ENCODE assay signal across 33 cellular contexts in the genomic region with DNA sequence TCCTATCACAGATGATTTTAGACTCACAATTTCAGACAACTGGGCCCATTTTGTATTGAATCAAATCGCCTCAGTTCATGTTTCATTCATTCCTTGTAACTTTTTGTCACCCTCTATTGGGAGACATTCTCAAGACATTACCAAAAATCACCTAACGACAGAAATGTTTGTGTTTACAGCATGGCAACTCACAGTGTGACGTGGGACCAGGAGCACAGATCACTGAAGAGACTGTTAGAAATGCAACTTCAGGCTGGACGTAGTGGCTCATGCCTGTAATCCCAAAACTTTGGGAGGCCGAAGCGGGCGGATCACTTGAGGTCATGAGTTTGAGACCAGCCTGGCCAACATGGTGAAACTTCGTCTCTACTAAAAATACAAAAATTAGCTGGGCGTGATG.
DNase-seq lines count a peak whose midpoint lies in the region; ATAC-seq and TF ChIP-seq lines count a peak whose summit lies in the region.
"Had no signal": no experiment of that assay in that cellular context is flagged by ENCODE, and none has a peak within 500 bp of the region (broad histone marks: within the 10 kb centered on the region; RNA-seq: fewer than 3 reads in every experiment).

No MANE protein-coding gene starts in this region.

- no peak overlapping the region for H4K5ac ChIP-seq in mesendoderm (ENCODE audit: low read length)

- H3K27ac ChIP-seq in mesendoderm (ENCODE audit: low read depth, low read length) (no peak overlapping the region), trophoblast cell (ENCODE audit: low read depth, low read length) (no peak overlapping the region), A673 (ENCODE audit: low read depth, low read length, poor library complexity, severe bottlenecking) (no peak overlapping the region)
- H3K27ac ChIP-seq: 22Rv1; A549; BLaER1; BLaER1 treated with 17β-estradiol and CSF1 and Interleukin-3, amounts not matched to agents 10 nM and 100 nM; C4-2B had no signal

- H4K12ac ChIP-seq in trophoblast cell (ENCODE audit: low read depth, low read length): no peak overlapping the region

- no peak for DNase-seq in activated naive CD8-positive, alpha-beta T cell treated with anti-CD3 and anti-CD28 coated beads for 36 hours
- no peak for DNase-seq in activated naive CD8-positive, alpha-beta T cell treated with anti-CD3 and anti-CD28 coated beads, Interleukin-2, amount 50 U/mL, for 24 hours
- DNase-seq in mesendoderm: peak; percentile 32
- DNase-seq in trophoblast cell: peak; percentile 67 to 82
- DNase-seq in A673 (ENCODE audit: low spot score): no peak
- no peak for DNase-seq in NCI-H187 (lab: John Stamatoyannopoulos, UW)
- DNase-seq: 8988T; ACHN; AML-193; BE2C; C1 segment of cervical spinal cord; Caco-2; Calu3; CD4-positive, alpha-beta memory T cell; CD4-positive, alpha-beta T cell; CD4-positive, CD25-positive, alpha-beta regulatory T cell; CD8-positive, alpha-beta memory T cell; CD8-positive, alpha-beta T cell; COR-L47; DMS 273 treated with DMSO at 0.1 percent for 48 hours; DMS153; DMS53; DMS79; DMS79 treated with DMSO at 0.1 percent for 48 hours; DND-41; EL had no signal

- H3K4me3 Mint-ChIP-seq in activated naive CD8-positive, alpha-beta T cell treated with anti-CD3 and anti-CD28 coated beads for 36 hours: no peak overlapping the region
- H3K4me3 Mint-ChIP-seq in activated naive CD8-positive, alpha-beta T cell treated with anti-CD3 and anti-CD28 coated beads, Interleukin-2, amount 50 U/mL, for 24 hours: no peak overlapping the region
- H3K4me3 Mint-ChIP-seq: B cell; CD14-positive monocyte; CD4-positive, alpha-beta memory T cell; CD4-positive, alpha-beta T cell; CD4-positive, CD25-positive, alpha-beta regulatory T cell; CD8-positive, alpha-beta memory T cell; CD8-positive, alpha-beta T cell had no signal

- no peaks in the 10 kb centered on the region for H3K27me3 Mint-ChIP-seq in activated naive CD8-positive, alpha-beta T cell treated with anti-CD3 and anti-CD28 coated beads for 36 hours
- no peaks in the 10 kb centered on the region for H3K27me3 Mint-ChIP-seq in activated naive CD8-positive, alpha-beta T cell treated with anti-CD3 and anti-CD28 coated beads, Interleukin-2, amount 50 U/mL, for 24 hours
- H3K27me3 Mint-ChIP-seq: B cell; CD4-positive, alpha-beta memory T cell; CD4-positive, alpha-beta T cell; CD4-positive, CD25-positive, alpha-beta regulatory T cell; CD8-positive, alpha-beta memory T cell had no signal

- H2BK5ac ChIP-seq in mesendoderm (ENCODE audit: low read length) (no peak overlapping the region), trophoblast cell (ENCODE audit: low read depth, low read length, poor library complexity) (no peak overlapping the region)

- H4K8ac ChIP-seq in mesendoderm (ENCODE audit: low read depth, low read length): no peak overlapping the region
- no peak overlapping the region for H4K8ac ChIP-seq in trophoblast cell (ENCODE audit: low read depth, low read length)

- H3K79me2 ChIP-seq in mesendoderm (ENCODE audit: control insufficient read depth, insufficient read depth, low read length) (no peaks in the 10 kb centered on the region), trophoblast cell (ENCODE audit: control insufficient read depth, insufficient read depth, low read length, poor library complexity) (no peaks in the 10 kb centered on the region)

- no peak overlapping the region for H3K4me3 ChIP-seq in mesendoderm (ENCODE audit: low read length)
- no peak overlapping the region for H3K4me3 ChIP-seq in trophoblast cell (ENCODE audit: low read depth, low read length)
- H3K4me3 ChIP-seq in A673 (ENCODE audit: low read depth, low read length, poor library complexity, severe bottlenecking): no peak overlapping the region
- H3K4me3 ChIP-seq: A549; BLaER1; BLaER1 treated with 17β-estradiol and CSF1 and Interleukin-3, amounts not matched to agents 10 nM and 100 nM had no signal

- H3K4me2 ChIP-seq in mesendoderm (ENCODE audit: low read length) (no peak overlapping the region), trophoblast cell (ENCODE audit: low read length) (no peak overlapping the region)
- H3K4me2 ChIP-seq: A549; BLaER1; BLaER1 treated with 17β-estradiol and CSF1 and Interleukin-3, amounts not matched to agents 10 nM and 100 nM had no signal

- POLR2A ChIA-PET in A673 (lab: Charles Lee; ENCODE audit: low non-redundant PET): no interaction called here

- H3K56ac ChIP-seq in mesendoderm (ENCODE audit: low read length): no peak overlapping the region

- WGBS in mesendoderm (ENCODE audit: extremely low coverage, insufficient coverage, low lambda C conversion rate): no CpG with 5 or more reads among the region's 9 CpGs
- no CpG with 5 or more reads among the region's 9 CpGs for WGBS in trophoblast cell (ENCODE audit: extremely low coverage, insufficient coverage, insufficient read length)

- H3K79me1 ChIP-seq in mesendoderm (ENCODE audit: low read length): no peaks in the 10 kb centered on the region
- no peaks in the 10 kb centered on the region for H3K79me1 ChIP-seq in trophoblast cell (ENCODE audit: low read length)

- no peak overlapping the region for H3K18ac ChIP-seq in mesendoderm (ENCODE audit: low read length)
- no peak overlapping the region for H3K18ac ChIP-seq in trophoblast cell (ENCODE audit: low read length)

- H3K27me3 ChIP-seq in mesendoderm (ENCODE audit: insufficient read depth, low read length, poor library complexity) (no peaks in the 10 kb centered on the region), trophoblast cell (ENCODE audit: insufficient read depth, low read length) (no peaks in the 10 kb centered on the region), A673 (replicated peaks; ENCODE audit: insufficient read depth, low read depth, low read length, poor library complexity) (no peaks in the 10 kb centered on the region)
- H3K27me3 ChIP-seq: BE2C; BLaER1; BLaER1 treated with 17β-estradiol and CSF1 and Interleukin-3, amounts not matched to agents 10 nM and 100 nM had no signal

- H2BK120ac ChIP-seq in mesendoderm (ENCODE audit: low read depth, low read length) (no peak overlapping the region), trophoblast cell (ENCODE audit: insufficient read depth, low read length, poor library complexity) (no peak overlapping the region)

- H3K36me3 Mint-ChIP-seq in activated naive CD8-positive, alpha-beta T cell treated with anti-CD3 and anti-CD28 coated beads for 36 hours: peaks cover 8% of the 10 kb centered on the region
- H3K36me3 Mint-ChIP-seq in activated naive CD8-positive, alpha-beta T cell treated with anti-CD3 and anti-CD28 coated beads, Interleukin-2, amount 50 U/mL, for 24 hours (ENCODE audit: low read depth): peaks cover 13% of the 10 kb centered on the region

- no peak for TF ChIP-seq CTCF in A673 (conservative IDR thresholded peaks at IDR 0.05; ENCODE audit: low read depth, low read length)

- H3K4ac ChIP-seq in mesendoderm (ENCODE audit: low read depth, low read length) (no peak overlapping the region), trophoblast cell (ENCODE audit: low read depth, low read length) (no peak overlapping the region)

- CTCF ChIA-PET in A673 (lab: Charles Lee): no interaction called here

- no peak overlapping the region for H4K91ac ChIP-seq in trophoblast cell (ENCODE audit: low read depth, low read length)

- H3K27ac Mint-ChIP-seq in activated naive CD8-positive, alpha-beta T cell treated with anti-CD3 and anti-CD28 coated beads for 36 hours: peak overlapping the region; percentile 25
- H3K27ac Mint-ChIP-seq in activated naive CD8-positive, alpha-beta T cell treated with anti-CD3 and anti-CD28 coated beads, Interleukin-2, amount 50 U/mL, for 24 hours: no peak overlapping the region
- H3K27ac Mint-ChIP-seq: B cell; CD4-positive, alpha-beta memory T cell; CD4-positive, alpha-beta T cell; CD4-positive, CD25-positive, alpha-beta regulatory T cell; CD8-positive, alpha-beta T cell had no signal

- no peak overlapping the region for H2AFZ ChIP-seq in trophoblast cell (ENCODE audit: insufficient read depth, low read length, poor library complexity)

- no peak for ATAC-seq in activated naive CD8-positive, alpha-beta T cell treated with anti-CD3 and anti-CD28 coated beads, Interleukin-2, amount 50 U/mL, for 24 hours
- ATAC-seq: A549; CD8-positive, alpha-beta T cell had no signal

- no TSS peak for BruUV-seq in A673 (replicated peaks; lab: Mats Ljungman, UMichigan)

- no peak overlapping the region for H2BK15ac ChIP-seq in mesendoderm (replicated peaks; ENCODE audit: low read depth)

- H3K9me3 Mint-ChIP-seq in activated naive CD8-positive, alpha-beta T cell treated with anti-CD3 and anti-CD28 coated beads for 36 hours: no peaks in the 10 kb centered on the region
- H3K9me3 Mint-ChIP-seq in activated naive CD8-positive, alpha-beta T cell treated with anti-CD3 and anti-CD28 coated beads, Interleukin-2, amount 50 U/mL, for 24 hours: no peaks in the 10 kb centered on the region
- H3K9me3 Mint-ChIP-seq: CD4-positive, alpha-beta memory T cell; CD4-positive, alpha-beta T cell; CD8-positive, alpha-beta memory T cell; CD8-positive, alpha-beta T cell had no signal

- H2AK5ac ChIP-seq in mesendoderm (ENCODE audit: low read length) (no peak overlapping the region), trophoblast cell (ENCODE audit: low read length) (no peak overlapping the region)

- H3K9ac ChIP-seq in mesendoderm (ENCODE audit: low read length) (no peak overlapping the region), trophoblast cell (ENCODE audit: low read length) (no peak overlapping the region)
- H3K9ac ChIP-seq: BLaER1; BLaER1 treated with 17β-estradiol and CSF1 and Interleukin-3, amounts not matched to agents 10 nM and 100 nM had no signal

- H3K9me3 ChIP-seq in trophoblast cell (ENCODE audit: insufficient read depth, low read depth, low read length) (no peaks in the 10 kb centered on the region), A673 (ENCODE audit: low read depth, low read length, poor library complexity, severe bottlenecking) (no peaks in the 10 kb centered on the region)
- H3K9me3 ChIP-seq: A549; BE2C; BLaER1; BLaER1 treated with 17β-estradiol and CSF1 and Interleukin-3, amounts not matched to agents 10 nM and 100 nM; Caco-2 had no signal

- H2BK12ac ChIP-seq in trophoblast cell (ENCODE audit: low read length): no peak overlapping the region

- no peak overlapping the region for H3K23ac ChIP-seq in mesendoderm (ENCODE audit: low read length)
- H3K23ac ChIP-seq in trophoblast cell (ENCODE audit: low read length): no peak overlapping the region

- H3K14ac ChIP-seq in trophoblast cell (ENCODE audit: low read length): no peak overlapping the region

- H3K36me3 ChIP-seq in mesendoderm (ENCODE audit: control insufficient read depth, insufficient read depth, low read length): no peaks in the 10 kb centered on the region
- no peaks in the 10 kb centered on the region for H3K36me3 ChIP-seq in trophoblast cell (ENCODE audit: control insufficient read depth in 1 of 2, insufficient read depth in 2 of 2, low read length in 2 of 2)
- H3K36me3 ChIP-seq in A673 (ENCODE audit: insufficient read depth, low read length, poor library complexity, severe bottlenecking): no peaks in the 10 kb centered on the region
- H3K36me3 ChIP-seq: BE2C, BLaER1 had no signal

- H3K4me1 ChIP-seq in mesendoderm (ENCODE audit: control insufficient read depth, low read depth, low read length): no peaks in the 10 kb centered on the region
- peaks cover 3 to 6% of the 10 kb centered on the region in 2 experiments for H3K4me1 ChIP-seq in trophoblast cell (ENCODE audit: control insufficient read depth in 1 of 2, insufficient read depth in 2 of 2, low read length in 2 of 2)
- H3K4me1 ChIP-seq in A673 (ENCODE audit: insufficient read depth, low read length, poor library complexity, severe bottlenecking): no peaks in the 10 kb centered on the region
- H3K4me1 ChIP-seq: A549, BE2C, BLaER1, Caco-2 had no signal

- H3K4me1 Mint-ChIP-seq in activated naive CD8-positive, alpha-beta T cell treated with anti-CD3 and anti-CD28 coated beads for 36 hours: peaks cover 26% of the 10 kb centered on the region
- H3K4me1 Mint-ChIP-seq in activated naive CD8-positive, alpha-beta T cell treated with anti-CD3 and anti-CD28 coated beads, Interleukin-2, amount 50 U/mL, for 24 hours: peaks cover 35% of the 10 kb centered on the region
- H3K4me1 Mint-ChIP-seq: B cell had no signal

- intact Hi-C loops in A673 (cut with micrococcal nuclease; ENCODE audit: unreplicated experiment): no loop called here

Comparison
In these comparisons a context has a peak if more than half of its experiments do, and no peak if none do; other contexts are left out.
1. DNase-seq: peak in mesendoderm (single experiment) and trophoblast cell (2 of 2); none in activated naive CD8-positive, alpha-beta T cell treated with anti-CD3 and anti-CD28 coated beads for 36 hours (single experiment), activated naive CD8-positive, alpha-beta T cell treated with anti-CD3 and anti-CD28 coated beads, Interleukin-2, amount 50 U/mL, for 24 hours (single experiment), A673 (single experiment) and NCI-H187 (0 of 2).